Comparison of ENCODE assay signal across 8 cellular contexts in the genomic region with DNA sequence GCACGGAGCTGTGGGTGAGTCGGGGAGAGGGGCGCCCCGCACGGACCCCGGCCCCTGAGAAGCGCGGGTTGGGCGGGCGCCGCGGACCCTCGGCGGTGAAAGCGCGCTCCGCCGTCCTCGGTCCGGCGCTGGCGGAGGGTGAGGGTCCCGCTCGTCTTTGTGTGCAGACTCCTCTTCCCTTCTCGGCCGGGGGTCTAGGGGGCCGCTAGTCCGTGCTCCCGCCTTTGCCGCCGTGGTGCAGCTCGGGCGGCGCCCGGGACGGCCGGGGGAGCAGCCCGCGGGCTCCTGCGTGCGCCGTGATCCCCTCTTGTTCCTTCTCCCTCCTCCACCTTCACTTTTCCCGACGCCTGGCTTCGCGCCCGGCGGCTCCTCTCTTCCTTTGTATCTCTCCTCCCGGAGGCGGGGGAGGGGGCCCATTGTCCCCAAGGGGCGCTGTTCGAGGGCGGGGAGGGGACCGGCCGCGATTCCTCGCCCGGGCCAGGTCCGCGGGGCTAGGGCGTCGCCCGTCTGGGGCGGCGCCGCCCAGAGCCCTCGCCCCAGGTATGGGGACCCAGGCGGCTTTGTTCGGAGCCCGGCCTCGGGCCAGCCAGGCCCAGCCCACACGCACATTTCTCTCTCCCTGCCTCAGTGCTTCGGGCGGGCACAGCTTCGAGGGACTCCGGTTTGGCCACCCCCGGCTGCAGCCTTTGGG. TPM values are rescaled to one million over a fixed set of nuclear protein-coding genes. Genes with fewer than 3 reads are reported as not detected.
A peak's percentile ranks its signal among the peaks of the same experiment; 100 is the strongest.
DNase-seq lines count a peak whose midpoint lies in the region; ATAC-seq, FAIRE-seq and TF ChIP-seq lines count a peak whose summit lies in the region.

No MANE protein-coding gene starts in this region.

- H3K4ac ChIP-seq in H9 (ENCODE audit: low read depth, low read length): peak overlapping the region; percentile 94

- no peaks in the 10 kb centered on the region for H3K9me2 ChIP-seq in OCI-LY1 (ENCODE audit: low read depth, low read length)

- H3K27ac ChIP-seq in H9 (ENCODE audit: insufficient read length, low read depth, low read length) (peak overlapping the region; percentile 75), OCI-LY1 (ENCODE audit: low read depth, low read length, poor library complexity, severe bottlenecking) (no peak overlapping the region)

- H3K9ac ChIP-seq in H9 (ENCODE audit: extremely low read depth, insufficient read length, low read length) (peak overlapping the region; percentile 100), OCI-LY1 (ENCODE audit: low read length) (peak overlapping the region; percentile 61)

- H3K4me2 ChIP-seq in H9 (ENCODE audit: insufficient read depth, insufficient read length, low read length): peak overlapping the region; percentile 74
- H3K4me2 ChIP-seq in OCI-LY1 (ENCODE audit: low read length): peak overlapping the region; percentile 90

- H3K79me2 ChIP-seq in H9 (ENCODE audit: insufficient read depth, low read length) (peaks cover 38% of the 10 kb centered on the region; the same call in 1 of the 2 replicates), OCI-LY1 (ENCODE audit: insufficient read depth, low read length) (no peaks in the 10 kb centered on the region)

- H2AK5ac ChIP-seq in H9 (ENCODE audit: insufficient read length, low read length): no peak overlapping the region

- no peak overlapping the region for H3K56ac ChIP-seq in H9 (ENCODE audit: insufficient read length, low read depth, low read length)

- H3K4me3 ChIP-seq in OCI-LY1 (ENCODE audit: low read depth, low read length, poor library complexity, severe bottlenecking): peak overlapping the region; percentile 70
- peak overlapping the region; percentile 97 for H3K4me3 ChIP-seq in bronchial epithelial cell (ENCODE audit: low read depth, low read length)
- H3K4me3 ChIP-seq in kidney epithelial cell (ENCODE audit: low read depth, low read length): peak overlapping the region; percentile 83

- H3K27ac Mint-ChIP-seq in H9: peak overlapping the region; percentile 99 to 100 (median 100)

- no peak overlapping the region for H2BK20ac ChIP-seq in H9 (ENCODE audit: low read depth, low read length, poor library complexity, severe bottlenecking)

- no peak overlapping the region for H3K23ac ChIP-seq in H9 (ENCODE audit: insufficient read length, low read depth, low read length)

- peak overlapping the region; percentile 100 for H3K4me3 Mint-ChIP-seq in H9

- peak overlapping the region; percentile 90 for H2BK5ac ChIP-seq in H9 (ENCODE audit: insufficient read length, low read length)

- H3K27me3 Mint-ChIP-seq in H9 (ENCODE audit: low read depth): no peaks in the 10 kb centered on the region

- H3K36me3 ChIP-seq in OCI-LY1 (ENCODE audit: insufficient read depth, low read length) (no peaks in the 10 kb centered on the region), bronchial epithelial cell (ENCODE audit: control insufficient read depth, insufficient read depth, low read length) (no peaks in the 10 kb centered on the region), kidney epithelial cell (ENCODE audit: control insufficient read depth, insufficient read depth, low read length) (no peaks in the 10 kb centered on the region)

- no peak overlapping the region for H2AFZ ChIP-seq in H9 (ENCODE audit: low read length)
- no peak overlapping the region for H2AFZ ChIP-seq in OCI-LY1 (ENCODE audit: low read length)

- no peaks in the 10 kb centered on the region for H3K27me3 ChIP-seq in H9 (ENCODE audit: insufficient read depth, low read length)
- H3K27me3 ChIP-seq in OCI-LY1 (ENCODE audit: insufficient read depth, low read length): peaks cover 5% of the 10 kb centered on the region; the same call in 1 of the 2 replicates
- no peaks in the 10 kb centered on the region for H3K27me3 ChIP-seq in bronchial epithelial cell (ENCODE audit: control insufficient read depth, insufficient read depth, low read length)
- H3K27me3 ChIP-seq in kidney epithelial cell (ENCODE audit: control insufficient read depth, insufficient read depth, low read length): no peaks in the 10 kb centered on the region

- H2BK15ac ChIP-seq in H9 (ENCODE audit: low read depth, low read length): no peak overlapping the region

- no peaks in the 10 kb centered on the region for H3F3A ChIP-seq in OCI-LY1 (ENCODE audit: insufficient read depth, low read length)

- peak overlapping the region; percentile 94 for H2BK120ac ChIP-seq in H9 (ENCODE audit: low read depth, low read length, poor library complexity, severe bottlenecking)

- H3K18ac ChIP-seq in H9 (ENCODE audit: insufficient read length, low read depth, low read length): peak overlapping the region; percentile 99

- H4K20me1 ChIP-seq in H9 (ENCODE audit: control insufficient read depth, insufficient read depth, insufficient read length): no peaks in the 10 kb centered on the region
- no peaks in the 10 kb centered on the region for H4K20me1 ChIP-seq in OCI-LY1 (ENCODE audit: insufficient read depth, low read length)

- H3K23me2 ChIP-seq in H9 (ENCODE audit: insufficient read length, low read depth, low read length, poor library complexity, severe bottlenecking): peaks cover 7% of the 10 kb centered on the region

- FAIRE-seq in bronchial epithelial cell (lab: Jason Lieb, UNC): no peak

- H4K8ac ChIP-seq in H9 (replicated peaks; ENCODE audit: insufficient read length, low read depth, low read length): peak overlapping the region; percentile 1

- DNase-seq in CD1c-positive myeloid dendritic cell (ENCODE audit: extremely low spot score): peak; percentile 8
- peak; percentile 66 for DNase-seq in H9
- peak; percentile 4 for DNase-seq in bronchial epithelial cell (ENCODE audit: low read depth)
- DNase-seq in kidney epithelial cell (ENCODE audit: low read depth): no peak
- DNase-seq in stimulated activated CD8-positive, alpha-beta memory T cell treated with anti-CD3 and anti-CD28 coated beads, Interleukin-4, amount 100 ng/mL, for 48 hours: peak; percentile 28

- WGBS in H9 (ENCODE audit: extremely low coverage, insufficient read length, low lambda C conversion rate): no CpG with 5 or more reads among the region's 77 CpGs

- no peaks in the 10 kb centered on the region for H3K4me1 ChIP-seq in H9 (ENCODE audit: insufficient read depth, low read length)
- peaks cover 13% of the 10 kb centered on the region for H3K4me1 ChIP-seq in OCI-LY1 (ENCODE audit: insufficient read depth, low read length, severe bottlenecking)

- H4K5ac ChIP-seq in H9 (ENCODE audit: insufficient read length, low read depth, low read length): peak overlapping the region; percentile 53

- H3K36me3 Mint-ChIP-seq in H9 (ENCODE audit: insufficient read depth in 1 of 3, low read depth in 3 of 3): peaks cover 0 to 8% (median 7%) of the 10 kb centered on the region in 3 experiments; a peak in 4 of 7 replicates

- no peaks in the 10 kb centered on the region for H3K9me3 ChIP-seq in H9 (ENCODE audit: control insufficient read depth, low read depth, low read length)
- no peaks in the 10 kb centered on the region for H3K9me3 ChIP-seq in OCI-LY1 (ENCODE audit: low read length)

- H3K9me3 Mint-ChIP-seq in H9: no peaks in the 10 kb centered on the region; a peak in 1 of 5 replicates

- H3T11ph ChIP-seq in H9 (ENCODE audit: low read length): no peak overlapping the region

- peak overlapping the region; percentile 98 for H4K91ac ChIP-seq in H9 (ENCODE audit: insufficient read length, low read depth, low read length)

- peak overlapping the region; percentile 100 for H3K14ac ChIP-seq in H9 (ENCODE audit: insufficient read depth, low read length)

- TF ChIP-seq CTCF in H9 (conservative IDR thresholded peaks at IDR 0.05) (peak; percentile 22; the same call in 1 of the 3 replicates), OCI-LY1 (IDR thresholded peaks at IDR 0.05; ENCODE audit: low read length) (no peak), bronchial epithelial cell (IDR thresholded peaks at IDR 0.05; ENCODE audit: insufficient read depth, low read length, severe bottlenecking) (no peak), kidney epithelial cell (IDR thresholded peaks at IDR 0.05; ENCODE audit: insufficient read depth, low read length, poor library complexity, severe bottlenecking) (peak; percentile 4)

- H2BK12ac ChIP-seq in H9 (ENCODE audit: insufficient read length, low read depth, low read length): no peak overlapping the region

- peaks cover 38 to 48% of the 10 kb centered on the region in 2 experiments for H3K4me1 Mint-ChIP-seq in H9

- no peak for ATAC-seq in HG03460 (IDR thresholded peaks at IDR 0.05; ENCODE audit: unreplicated experiment)
- ATAC-seq in GM21529 (IDR thresholded peaks at IDR 0.05; ENCODE audit: unreplicated experiment): no peak

- H3K79me1 ChIP-seq in H9 (ENCODE audit: insufficient read depth, low read depth, low read length, poor library complexity, severe bottlenecking): peaks cover 3% of the 10 kb centered on the region

RNA-seq across cellular contexts. Expression of gene FNBP1L, which starts 0.5 kb away (rescaled TPM):
- total RNA-seq in H9 (2021) (115 and 119 TPM in 2 replicates), bronchial epithelial cell (25.7 and 29.7 TPM in 2 replicates), kidney epithelial cell (68.9 and 78.6 TPM in 2 replicates)

Comparison
In these comparisons a context has a peak if more than half of its experiments do, and no peak if none do; other contexts are left out.
1. CTCF ChIP-seq: peak in H9 (single experiment) and kidney epithelial cell (single experiment); none in OCI-LY1 (single experiment) and bronchial epithelial cell (single experiment).
2. Peak in every context shown above with its lines, with median percentiles within 50 percentile points of each other: H3K4me3 ChIP-seq.